ENCODE assay signal across 8 cellular contexts in genomic region chr7:16071246-16071857, GRCh38.
DNase-seq lines count a peak whose midpoint lies in the region; ATAC-seq, FAIRE-seq and TF ChIP-seq lines count a peak whose summit lies in the region.

No MANE protein-coding gene starts in this region.

- H3K9ac ChIP-seq in Loucy (ENCODE audit: low read depth, low read length, poor library complexity, severe bottlenecking) (no peak overlapping the region), H1 (replicated peaks in 1 of 4; ENCODE audit: extremely low read depth in 1 of 4, low read depth in 3 of 4, low read length in 3 of 4) (no peak overlapping the region)

- H3K9me3 ChIP-seq in HEK293 (ENCODE audit: control insufficient read depth, insufficient read depth, low read depth, low read length) (no peaks in the 10 kb centered on the region), Loucy (ENCODE audit: insufficient read depth, low read depth, low read length) (no peaks in the 10 kb centered on the region), Panc1 (ENCODE audit: control insufficient read depth, insufficient read depth, low read depth, low read length) (no peaks in the 10 kb centered on the region), H1 (ENCODE audit: insufficient read depth in 2 of 2, low read depth in 1 of 2, low read length in 1 of 2) (no peaks in the 10 kb centered on the region), mucosa of descending colon (no peaks in the 10 kb centered on the region)

- no peak overlapping the region for H3K23ac ChIP-seq in H1 (ENCODE audit: insufficient read length)

- ATAC-seq in Right ventricle myocardium superior (ENCODE audit: poor library complexity) (peak; percentile 74), Right ventricle myocardium inferior (no peak), Panc1 (peak; percentile 83), mucosa of descending colon (peak; percentile 49)
- ATAC-seq in stimulated activated naive CD8-positive, alpha-beta T cell treated with anti-CD3 and anti-CD28 coated beads, Interleukin-15, amount 100 ng/mL, for 72 hours, result no peak

- H2BK12ac ChIP-seq in H1 (ENCODE audit: low read depth, low read length), result no peak overlapping the region

- H3K4me1 ChIP-seq in HEK293 (ENCODE audit: control insufficient read depth, insufficient read depth, low read length) (peaks cover 6% of the 10 kb centered on the region), Loucy (ENCODE audit: insufficient read depth, low read length, poor library complexity, severe bottlenecking) (peaks cover 6% of the 10 kb centered on the region), Panc1 (ENCODE audit: control insufficient read depth, insufficient read depth, low read length) (no peaks in the 10 kb centered on the region), H1 (replicated peaks in 1 of 4; ENCODE audit: control insufficient read depth in 3 of 4, insufficient read depth in 4 of 4, low read length in 3 of 4) (no peaks in the 10 kb centered on the region), mucosa of descending colon (ENCODE audit: low read depth) (no peaks in the 10 kb centered on the region)

- H3K9me2 ChIP-seq in Loucy (replicated peaks; ENCODE audit: low read depth, low read length), result no peaks in the 10 kb centered on the region

- H3K4me3 Mint-ChIP-seq in stimulated activated naive CD8-positive, alpha-beta T cell treated with anti-CD3 and anti-CD28 coated beads, Interleukin-15, amount 100 ng/mL, for 72 hours, result no peak overlapping the region

- H4K20me1 ChIP-seq in Loucy (ENCODE audit: insufficient read depth, low read length, poor library complexity, severe bottlenecking) (no peaks in the 10 kb centered on the region), H1 (replicated peaks in 1 of 2; ENCODE audit: control insufficient read depth in 1 of 2, insufficient read depth in 2 of 2, low read length in 2 of 2) (no peaks in the 10 kb centered on the region)

- H2BK15ac ChIP-seq in H1 (ENCODE audit: low read length), result no peak overlapping the region

- FAIRE-seq in H1 (lab: Jason Lieb, UNC), result peak; percentile 87

- no peak overlapping the region for H2BK120ac ChIP-seq in H1 (replicated peaks; ENCODE audit: low read depth, low read length)

- no TSS peak for BruUV-seq in Panc1 (replicated peaks; lab: Mats Ljungman, UMichigan)

- no peak overlapping the region for H2AFZ ChIP-seq in Loucy (ENCODE audit: low read length)
- no peak overlapping the region for H2AFZ ChIP-seq in H1 (ENCODE audit: low read length)

- H3K4me2 ChIP-seq in Loucy (ENCODE audit: low read depth, low read length, poor library complexity, severe bottlenecking) (no peak overlapping the region), H1 (ENCODE audit: insufficient read depth in 1 of 2, low read depth in 2 of 2, low read length in 2 of 2) (no peak overlapping the region)

- H4K8ac ChIP-seq in H1 (ENCODE audit: extremely low read depth, insufficient read depth, low read length), result no peak overlapping the region

- TF ChIP-seq RAD21 in H1 (IDR thresholded peaks at IDR 0.05 in 1 of 2, conservative IDR thresholded peaks at IDR 0.05 in 1 of 2; ENCODE audit: low read depth in 2 of 2, low read length in 2 of 2), result peak; percentile 88 to 90

- H3K4ac ChIP-seq in H1 (replicated peaks; ENCODE audit: insufficient read length, low read depth, low read length), result no peak overlapping the region

- H3K4me1 Mint-ChIP-seq in stimulated activated naive CD8-positive, alpha-beta T cell treated with anti-CD3 and anti-CD28 coated beads, Interleukin-15, amount 100 ng/mL, for 72 hours, result no peaks in the 10 kb centered on the region

- in situ Hi-C loops in Panc1 (cut with HindIII; ENCODE audit: low pct_unique_long_range_greater_than_20kb, low sequenced_read_pairs), result no loop called here

- H3K14ac ChIP-seq in H1 (ENCODE audit: insufficient read length), result no peak overlapping the region

- no peak overlapping the region for H3K18ac ChIP-seq in H1 (ENCODE audit: extremely low read depth, low read length)

- TF ChIP-seq EP300 in H1 (IDR thresholded peaks at IDR 0.05; ENCODE audit: borderline replicate concordance in 1 of 2, low read depth in 2 of 2, low read length in 2 of 2), result no peak

- no peak overlapping the region for H3K56ac ChIP-seq in H1 (replicated peaks; ENCODE audit: insufficient read length, low read depth, low read length)

- H3K9me3 Mint-ChIP-seq in stimulated activated naive CD8-positive, alpha-beta T cell treated with anti-CD3 and anti-CD28 coated beads, Interleukin-15, amount 100 ng/mL, for 72 hours, result no peaks in the 10 kb centered on the region

- H3K23me2 ChIP-seq in H1 (ENCODE audit: low read depth, low read length), result no peaks in the 10 kb centered on the region

- H3F3A ChIP-seq in Loucy (ENCODE audit: low read depth), result no peaks in the 10 kb centered on the region

- H3K4me3 ChIP-seq in HEK293 (ENCODE audit: low read depth, low read length) (no peak overlapping the region), Loucy (ENCODE audit: low read length, poor library complexity, severe bottlenecking) (no peak overlapping the region), Panc1 (ENCODE audit: low read depth in 2 of 2, low read length in 2 of 2) (no peak overlapping the region), H1 (ENCODE audit: extremely low read depth in 1 of 4, insufficient read depth in 2 of 4, low read depth in 3 of 4, low read length in 4 of 4) (no peak overlapping the region), mucosa of descending colon (no peak overlapping the region)

- H4K5ac ChIP-seq in H1 (ENCODE audit: insufficient read length, low read depth, low read length), result no peak overlapping the region

- DNase-seq in Right ventricle myocardium superior (no peak), Right ventricle myocardium inferior (ENCODE audit: missing footprints) (no peak), Panc1 (ENCODE audit: low read depth, low spot score) (peak; percentile 39), H1 (ENCODE audit: low read depth in 1 of 2, low spot score in 2 of 2) (no peak), mucosa of descending colon (no peak)
- DNase-seq in stimulated activated naive CD8-positive, alpha-beta T cell treated with anti-CD3 and anti-CD28 coated beads, Interleukin-15, amount 100 ng/mL, for 72 hours, result no peak

- intact Hi-C loops in Right ventricle myocardium superior (cut with DNase I), result loop anchor here (10.0 kb wide), 1 partner anchor 747 kb away; no protein-coding TSS in a partner anchor
- intact Hi-C loops in Right ventricle myocardium inferior (cut with DNase I), result loop anchor here (2.0 to 5.0 kb wide), 2 partner anchors 385 to 764 kb away; partner anchors contain the start of gene MEOX2
- intact Hi-C loops in Panc1 (cut with micrococcal nuclease; ENCODE audit: unreplicated experiment), result loop anchor here (1.0 to 10.0 kb wide), 5 partner anchors 347 to 1354 kb away; no protein-coding TSS in a partner anchor
- intact Hi-C loops in mucosa of descending colon (cut with DNase I, micrococcal nuclease), result loop anchor here in 1 of 2 donors (10.0 kb wide), 1 partner anchor 493 kb away; no protein-coding TSS in a partner anchor

- H3K36me3 ChIP-seq in HEK293 (ENCODE audit: control insufficient read depth in 2 of 2, insufficient read depth in 1 of 2, low read length in 2 of 2) (no peaks in the 10 kb centered on the region), Loucy (ENCODE audit: insufficient read depth, low read length) (no peaks in the 10 kb centered on the region), Panc1 (ENCODE audit: control insufficient read depth, insufficient read depth, low read length) (no peaks in the 10 kb centered on the region), H1 (ENCODE audit: control insufficient read depth in 2 of 4, insufficient read depth in 4 of 4, low read length in 3 of 4) (no peaks in the 10 kb centered on the region), mucosa of descending colon (ENCODE audit: low read depth) (no peaks in the 10 kb centered on the region)

- H3K27me3 Mint-ChIP-seq in stimulated activated naive CD8-positive, alpha-beta T cell treated with anti-CD3 and anti-CD28 coated beads, Interleukin-15, amount 100 ng/mL, for 72 hours, result no peaks in the 10 kb centered on the region

- H3K27me3 ChIP-seq in Loucy (ENCODE audit: insufficient read depth, low read length, poor library complexity, severe bottlenecking), result no peaks in the 10 kb centered on the region
- H3K27me3 ChIP-seq in Panc1 (ENCODE audit: control insufficient read depth, insufficient read depth, low read length), result peaks cover 3% of the 10 kb centered on the region
- no peaks in the 10 kb centered on the region for H3K27me3 ChIP-seq in H1 (replicated peaks in 1 of 4; ENCODE audit: control insufficient read depth in 3 of 4, extremely low read depth in 1 of 4, insufficient read depth in 3 of 4, low read length in 3 of 4)

- H2AK5ac ChIP-seq in H1 (ENCODE audit: low read depth, low read length), result no peak overlapping the region

- CTCF ChIA-PET in HEK293 (lab: Yijun Ruan, JAX), result interaction anchor here (0.6 to 1.3 kb wide), 10 partner anchors 79 to 748 kb away, joined by 3 to 7 read pairs (median 4); no protein-coding TSS in a partner anchor
- CTCF ChIA-PET in Panc1 (lab: Charles Lee), result no interaction called here
- CTCF ChIA-PET in H1 (lab: Charles Lee; ENCODE audit: partially characterized antibody), result interaction anchor here (0.6 to 1.2 kb wide), 6 partner anchors 10 to 745 kb away, joined by 3 to 5 read pairs (median 3); no protein-coding TSS in a partner anchor

- H2BK5ac ChIP-seq in H1 (ENCODE audit: low read depth, low read length), result no peak overlapping the region

- no peak overlapping the region for H3K27ac Mint-ChIP-seq in stimulated activated naive CD8-positive, alpha-beta T cell treated with anti-CD3 and anti-CD28 coated beads, Interleukin-15, amount 100 ng/mL, for 72 hours

- H3K79me1 ChIP-seq in H1 (ENCODE audit: low read depth, low read length), result no peaks in the 10 kb centered on the region

- 47% methylated on average over 6 of the region's 6 CpGs; no CpG with 5 or more reads in 1 of the 2 experiments for WGBS in H1 (ENCODE audit: extremely low coverage in 1 of 2, insufficient coverage in 1 of 2, insufficient read length in 1 of 2, insufficient replicate concordance in 2 of 2, low coverage in 1 of 2, low lambda C conversion rate in 2 of 2, missing lambda C conversion rate in 1 of 2), 2 experiments

- H3K79me2 ChIP-seq in Loucy (ENCODE audit: insufficient read depth, low read length), result no peaks in the 10 kb centered on the region
- H3K79me2 ChIP-seq in H1 (ENCODE audit: control insufficient read depth in 1 of 2, insufficient read depth in 2 of 2, low read length in 2 of 2), result no peaks in the 10 kb centered on the region

- no peak overlapping the region for H4K91ac ChIP-seq in H1 (replicated peaks; ENCODE audit: insufficient read length, low read length)

- TF ChIP-seq CTCF in HEK293 (tag by site-specific recombination; IDR thresholded peaks at IDR 0.05) (0 out of 2 replicates have a peak, but pooled peaks have one; percentile 11), Loucy (conservative IDR thresholded peaks at IDR 0.05; ENCODE audit: low read length) (peak; percentile 82), Panc1 (IDR thresholded peaks at IDR 0.05) (peak; percentile 81), H1 (IDR thresholded peaks at IDR 0.05; ENCODE audit: control extremely low read depth in 1 of 3, insufficient read depth in 1 of 3, low read depth in 1 of 3, low read length in 3 of 3) (peak in 2 of 3 experiments; percentile 70 to 87; a peak in 3 of 4 replicates), mucosa of descending colon (IDR thresholded peaks at IDR 0.05) (peak; percentile 36)

- H3K27ac ChIP-seq in HEK293 (ENCODE audit: extremely low read depth, low read depth, low read length) (no peak overlapping the region), Panc1 (ENCODE audit: low read length) (no peak overlapping the region), H1 (ENCODE audit: low read depth, low read length) (no peak overlapping the region)

- POLR2A ChIA-PET in HEK293 (lab: Yijun Ruan, JAX), result no interaction called here
- POLR2A ChIA-PET in Panc1 (lab: Charles Lee), result no interaction called here
- POLR2A ChIA-PET in H1 (lab: Charles Lee; ENCODE audit: partially characterized antibody), result no interaction called here

- TF ChIP-seq POLR2A in H1 (IDR thresholded peaks at IDR 0.05; ENCODE audit: control extremely low read depth in 1 of 2, low read depth in 2 of 2, low read length in 2 of 2), result no peak

- no peak overlapping the region for H2BK20ac ChIP-seq in H1 (ENCODE audit: low read length)

Comparison
In these comparisons a context has a peak if more than half of its experiments do, and no peak if none do; other contexts are left out.
1. ATAC-seq: peak in Right ventricle myocardium superior (single experiment), Panc1 (single experiment) and mucosa of descending colon (single experiment); none in Right ventricle myocardium inferior (single experiment) and stimulated activated naive CD8-positive, alpha-beta T cell treated with anti-CD3 and anti-CD28 coated beads, Interleukin-15, amount 100 ng/mL, for 72 hours (single experiment).
2. CTCF ChIP-seq: peak in every context shown above with its lines; median percentile 82 in Loucy; 81 in Panc1; 78 in H1; 36 in mucosa of descending colon; 11 in HEK293.